8 cellular contexts compared by ENCODE assay signal in genomic region chr17:82230627-82231311, GRCh38. TPM values are rescaled to one million over a fixed set of nuclear protein-coding genes. Genes with fewer than 3 reads are reported as not detected.
A peak's percentile ranks its signal among the peaks of the same experiment; 100 is the strongest.
DNase-seq lines count a peak whose midpoint lies in the region; ATAC-seq and TF ChIP-seq lines count a peak whose summit lies in the region.

No MANE protein-coding gene starts in this region.

- no peak overlapping the region for H3K27ac Mint-ChIP-seq in T-helper 1 cell treated with Interleukin-12 subunit alpha and Interleukin-12 subunit beta and Interleukin-4 antibody, amounts not matched to agents 30 μg/mL and 1 μg/mL, for 36 hours
- peak overlapping the region; percentile 72 for H3K27ac Mint-ChIP-seq in MCF 10A (ENCODE audit: low read depth, unreplicated experiment)

- ATAC-seq in HG03139 (IDR thresholded peaks at IDR 0.05; ENCODE audit: unreplicated experiment), result peak; percentile 37

- no peaks in the 10 kb centered on the region for H3K27me3 ChIP-seq in skeletal muscle satellite cell (ENCODE audit: control insufficient read depth, insufficient read depth, low read length)

- POLR2A ChIA-PET in MCF 10A (lab: Yijun Ruan, JAX), result interaction anchor here (0.6 to 4.5 kb wide), 10 partner anchors 11 to 310 kb away, joined by 3 to 66 read pairs (median 4); partner anchors contain the start of genes CENPX and LRRC45

- H3K4me2 ChIP-seq in skeletal muscle satellite cell (ENCODE audit: low read length), result peak overlapping the region; percentile 92

- peaks cover 55% of the 10 kb centered on the region for H3K4me1 ChIP-seq in skeletal muscle satellite cell (ENCODE audit: control insufficient read depth, insufficient read depth, low read length)

- peak overlapping the region; percentile 91 for H3K9ac ChIP-seq in skeletal muscle satellite cell (ENCODE audit: low read depth, low read length)

- peak overlapping the region; percentile 92 for H3K4me3 Mint-ChIP-seq in T-helper 1 cell treated with Interleukin-12 subunit alpha and Interleukin-12 subunit beta and Interleukin-4 antibody, amounts not matched to agents 30 μg/mL and 1 μg/mL, for 36 hours
- peak overlapping the region; percentile 84 for H3K4me3 Mint-ChIP-seq in MCF 10A (ENCODE audit: unreplicated experiment)

- DNase-seq in NCI-H82 (lab: John Stamatoyannopoulos, UW) (peak; percentile 60), NCI-H82 treated with DMSO at 0.1 percent for 48 hours (lab: John Stamatoyannopoulos, UW; ENCODE audit: unreplicated experiment) (no peak), MCF 10A (ENCODE audit: unreplicated experiment) (peak; percentile 86), NCI-H2029 treated with DMSO at 0.1 percent for 48 hours (lab: John Stamatoyannopoulos, UW) (no peak)

- no TSS peak for BruUV-seq in MCF 10A (replicated peaks; lab: Mats Ljungman, UMichigan)

- peaks cover 33% of the 10 kb centered on the region for H3K36me3 ChIP-seq in skeletal muscle satellite cell (ENCODE audit: insufficient read depth, low read length)

- TF ChIP-seq CTCF in MCF 10A (IDR thresholded peaks at IDR 0.05; ENCODE audit: unreplicated experiment), result peak; percentile 47

- no peaks in the 10 kb centered on the region for H3K9me3 Mint-ChIP-seq in T-helper 1 cell treated with Interleukin-12 subunit alpha and Interleukin-12 subunit beta and Interleukin-4 antibody, amounts not matched to agents 30 μg/mL and 1 μg/mL, for 36 hours
- no peaks in the 10 kb centered on the region for H3K9me3 Mint-ChIP-seq in MCF 10A (ENCODE audit: unreplicated experiment)

- H3K4me3 ChIP-seq in iPS-18c (ENCODE audit: insufficient read depth, low read depth, low read length) (peak overlapping the region; percentile 62), skeletal muscle satellite cell (ENCODE audit: low read length) (peak overlapping the region; percentile 89)

- intact Hi-C loops in MCF 10A (cut with micrococcal nuclease), result no loop called here

- CTCF ChIA-PET in MCF 10A (lab: Yijun Ruan, JAX), result no interaction called here

- H3K36me3 Mint-ChIP-seq in T-helper 1 cell treated with Interleukin-12 subunit alpha and Interleukin-12 subunit beta and Interleukin-4 antibody, amounts not matched to agents 30 μg/mL and 1 μg/mL, for 36 hours (ENCODE audit: low read depth), result peaks cover 5% of the 10 kb centered on the region
- H3K36me3 Mint-ChIP-seq in MCF 10A (ENCODE audit: insufficient read depth, unreplicated experiment), result peaks cover 28% of the 10 kb centered on the region

- H3K27me3 Mint-ChIP-seq in T-helper 1 cell treated with Interleukin-12 subunit alpha and Interleukin-12 subunit beta and Interleukin-4 antibody, amounts not matched to agents 30 μg/mL and 1 μg/mL, for 36 hours (ENCODE audit: low read depth), result no peaks in the 10 kb centered on the region
- H3K27me3 Mint-ChIP-seq in MCF 10A (ENCODE audit: insufficient read depth, unreplicated experiment), result no peaks in the 10 kb centered on the region

- H3K4me1 Mint-ChIP-seq in T-helper 1 cell treated with Interleukin-12 subunit alpha and Interleukin-12 subunit beta and Interleukin-4 antibody, amounts not matched to agents 30 μg/mL and 1 μg/mL, for 36 hours (ENCODE audit: low read depth), result peaks cover 9% of the 10 kb centered on the region
- H3K4me1 Mint-ChIP-seq in MCF 10A (ENCODE audit: insufficient read depth, unreplicated experiment), result no peaks in the 10 kb centered on the region

- no peaks in the 10 kb centered on the region for H3K9me3 ChIP-seq in iPS-18c (ENCODE audit: control insufficient read depth, insufficient read depth, low read length)
- H3K9me3 ChIP-seq in skeletal muscle satellite cell (replicated peaks; ENCODE audit: low read length), result no peaks in the 10 kb centered on the region

RNA-seq across cellular contexts. Expression of gene SLC16A3, which starts 1.9 kb away (rescaled TPM):
- 268 and 350 TPM in 2 replicates for total RNA-seq in MCF 10A (2022)
- 265 and 305 TPM in 2 replicates for total RNA-seq in skeletal muscle satellite cell (2012; rRNA removed)

RNA-seq across cellular contexts. Expression of gene CCDC57, which starts 18.1 kb away (rescaled TPM):
- total RNA-seq in MCF 10A (2022), result 86.8 and 87.3 TPM in 2 replicates
- total RNA-seq in skeletal muscle satellite cell (2012; rRNA removed), result 15.9 and 22.3 TPM in 2 replicates

RNA-seq across cellular contexts. Expression of gene CSNK1D, which starts 42.7 kb away (rescaled TPM):
- total RNA-seq in MCF 10A (2022), result 191 and 193 TPM in 2 replicates
- 51.3 and 52.7 TPM in 2 replicates for total RNA-seq in skeletal muscle satellite cell (2012; rRNA removed)

Comparison
In these comparisons a context has a peak if more than half of its experiments do, and no peak if none do; other contexts are left out.
1. DNase-seq: peak in NCI-H82 (single experiment) and MCF 10A (single experiment); none in NCI-H82 treated with DMSO at 0.1 percent for 48 hours (single experiment) and NCI-H2029 treated with DMSO at 0.1 percent for 48 hours (single experiment).